In the genomic region with DNA sequence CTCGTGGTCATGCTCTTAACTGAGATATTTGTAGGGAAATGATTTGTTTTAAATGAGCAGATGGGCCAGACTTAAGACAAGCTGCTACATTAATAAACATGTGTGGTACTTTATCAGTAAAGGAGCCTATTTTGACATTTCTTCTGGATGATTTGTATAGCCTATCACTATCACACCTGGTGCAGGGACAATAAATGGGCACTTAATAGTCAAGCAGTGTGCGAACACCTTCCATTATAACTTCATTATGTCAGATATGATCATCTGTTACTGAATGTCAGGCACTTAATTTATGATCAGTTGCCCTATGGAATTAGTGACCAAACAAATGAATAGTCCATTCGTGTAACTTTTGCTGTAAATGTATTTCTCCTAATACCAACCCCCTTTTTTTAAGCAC, we compare ENCODE assay signal across 21 cellular contexts.
A peak's percentile ranks its signal among the peaks of the same experiment; 100 is the strongest.
DNase-seq lines count a peak whose midpoint lies in the region; ATAC-seq and TF ChIP-seq lines count a peak whose summit lies in the region.
"Had no signal": no experiment of that assay in that cellular context is flagged by ENCODE, and none has a peak within 500 bp of the region (broad histone marks: within the 10 kb centered on the region; RNA-seq: fewer than 3 reads in every experiment).

No MANE protein-coding gene starts in this region.

- H3K36me3 ChIP-seq in SK-N-SH (replicated peaks in 1 of 2; ENCODE audit: control insufficient read depth in 1 of 2, insufficient read depth in 2 of 2, low read length in 1 of 2), result no peaks in the 10 kb centered on the region
- H3K36me3 ChIP-seq in upper lobe of right lung, result no peaks in the 10 kb centered on the region
- H3K36me3 ChIP-seq: BE2C had no signal

- TF ChIP-seq EP300 in SK-N-SH (IDR thresholded peaks at IDR 0.05; ENCODE audit: borderline replicate concordance in 1 of 2, low read depth in 1 of 2, low read length in 1 of 2), result peak in 1 of 2 experiments; percentile 72; a peak in 2 of 4 replicates

- POLR2A ChIA-PET in SK-N-SH (lab: Yijun Ruan, JAX), result no interaction called here

- H3K9me2 ChIP-seq in SK-N-SH, result no peaks in the 10 kb centered on the region

- no peak overlapping the region for H3K4me3 Mint-ChIP-seq in stimulated activated naive B cell treated with anti-CD40 and anti-IgM and Interleukin-4, amounts not matched to agents 10 μg/mL and 1 μg/mL and 100 μg/mL, for 72 hours
- H3K4me3 Mint-ChIP-seq: CD4-positive, CD25-positive, alpha-beta regulatory T cell; T-helper 17 cell had no signal

- H3K9ac ChIP-seq in SK-N-SH, result no peak overlapping the region

- ATAC-seq in SK-N-SH treated with all-trans-retinoic acid at 6 μM for 48 hours (no peak), upper lobe of right lung (no peak), GM18861 (IDR thresholded peaks at IDR 0.05; ENCODE audit: unreplicated experiment) (no peak)
- ATAC-seq in stimulated activated naive B cell treated with anti-CD40 and anti-IgM and Interleukin-4, amounts not matched to agents 10 μg/mL and 1 μg/mL and 100 μg/mL, for 72 hours (replicated peaks), result no peak
- ATAC-seq: PC-3, T-helper 17 cell had no signal

- H3K79me2 ChIP-seq in SK-N-SH (ENCODE audit: insufficient read depth), result no peaks in the 10 kb centered on the region

- H3K4me1 ChIP-seq in SK-N-SH (ENCODE audit: control insufficient read depth in 1 of 2, insufficient read depth in 2 of 2, low read depth in 1 of 2, low read length in 1 of 2) (peaks cover 0 to 9% of the 10 kb centered on the region in 2 experiments; a peak in 2 of 4 replicates), upper lobe of right lung (no peaks in the 10 kb centered on the region)
- H3K4me1 ChIP-seq: BE2C had no signal

- H3K4me3 ChIP-seq in SK-N-SH (ENCODE audit: low read depth in 2 of 2, low read length in 1 of 2), result no peak overlapping the region
- no peak overlapping the region for H3K4me3 ChIP-seq in upper lobe of right lung

- no peaks in the 10 kb centered on the region for H3K36me3 Mint-ChIP-seq in stimulated activated naive B cell treated with anti-CD40 and anti-IgM and Interleukin-4, amounts not matched to agents 10 μg/mL and 1 μg/mL and 100 μg/mL, for 72 hours
- H3K36me3 Mint-ChIP-seq: CD4-positive, CD25-positive, alpha-beta regulatory T cell had no signal

- H3K27me3 ChIP-seq in SK-N-SH (ENCODE audit: insufficient read depth) (no peaks in the 10 kb centered on the region), upper lobe of right lung (no peaks in the 10 kb centered on the region)
- H3K27me3 ChIP-seq: BE2C had no signal

- H3K27me3 Mint-ChIP-seq in stimulated activated naive B cell treated with anti-CD40 and anti-IgM and Interleukin-4, amounts not matched to agents 10 μg/mL and 1 μg/mL and 100 μg/mL, for 72 hours, result no peaks in the 10 kb centered on the region
- H3K27me3 Mint-ChIP-seq: CD4-positive, CD25-positive, alpha-beta regulatory T cell; T-helper 17 cell had no signal

- H3K27ac Mint-ChIP-seq in stimulated activated naive B cell treated with anti-CD40 and anti-IgM and Interleukin-4, amounts not matched to agents 10 μg/mL and 1 μg/mL and 100 μg/mL, for 72 hours, result no peak overlapping the region
- H3K27ac Mint-ChIP-seq: CD4-positive, CD25-positive, alpha-beta regulatory T cell; T-helper 17 cell had no signal

- H2AFZ ChIP-seq in SK-N-SH (ENCODE audit: low read depth), result no peak overlapping the region

- H3K9me3 ChIP-seq in SK-N-SH (no peaks in the 10 kb centered on the region), upper lobe of right lung (no peaks in the 10 kb centered on the region)
- H3K9me3 ChIP-seq: BE2C had no signal

- peaks cover 0 to 2% of the 10 kb centered on the region in 2 donors for H3K9me3 Mint-ChIP-seq in stimulated activated naive B cell treated with anti-CD40 and anti-IgM and Interleukin-4, amounts not matched to agents 10 μg/mL and 1 μg/mL and 100 μg/mL, for 72 hours

- TF ChIP-seq RAD21 in SK-N-SH (IDR thresholded peaks at IDR 0.05; ENCODE audit: low read length), result no peak

- H3K4me1 Mint-ChIP-seq in stimulated activated naive B cell treated with anti-CD40 and anti-IgM and Interleukin-4, amounts not matched to agents 10 μg/mL and 1 μg/mL and 100 μg/mL, for 72 hours, result no peaks in the 10 kb centered on the region
- H3K4me1 Mint-ChIP-seq: CD4-positive, CD25-positive, alpha-beta regulatory T cell; T-helper 17 cell had no signal

- no peak for TF ChIP-seq CTCF in SK-N-SH (IDR thresholded peaks at IDR 0.05)
- TF ChIP-seq CTCF in upper lobe of right lung (IDR thresholded peaks at IDR 0.05), result no peak

- peak overlapping the region in 1 of 2 experiments; percentile 39; a peak in 1 of 4 replicates for H3K27ac ChIP-seq in SK-N-SH (ENCODE audit: low read depth in 2 of 2, low read length in 1 of 2)
- H3K27ac ChIP-seq in upper lobe of right lung, result no peak overlapping the region

- CTCF ChIA-PET in SK-N-SH (lab: Yijun Ruan, JAX), result interaction anchor here (1.1 kb wide), 1 partner anchor 10 kb away, joined by 3 read pairs; no protein-coding TSS in a partner anchor

- no peak for DNase-seq in SK-N-SH
- peak; percentile 68 for DNase-seq in NCI-H1694 treated with DMSO at 0.1 percent for 48 hours (lab: John Stamatoyannopoulos, UW)
- DNase-seq in NCI-H748 (lab: John Stamatoyannopoulos, UW; ENCODE audit: unreplicated experiment), result peak; percentile 69
- no peak for DNase-seq in upper lobe of right lung
- no peak for DNase-seq in stimulated activated naive B cell treated with anti-CD40 and anti-IgM and Interleukin-4, amounts not matched to agents 10 μg/mL and 1 μg/mL and 100 μg/mL, for 72 hours
- DNase-seq in activated CD4-positive, alpha-beta T cell treated with anti-CD3 and anti-CD28 coated beads for 48 hours, result no peak
- DNase-seq: BE2C; CD4-positive, CD25-positive, alpha-beta regulatory T cell; COR-L47; DMS153; GDM1; GOT3; MM.1S; NCI-H1092; NCI-H2029; NCI-H510A; PC-3; RPMI8226; T-helper 17 cell had no signal

- intact Hi-C loops in upper lobe of right lung (cut with DNase I), result no loop called here

- H4K20me1 ChIP-seq in SK-N-SH (ENCODE audit: insufficient read depth), result no peaks in the 10 kb centered on the region

- 36% methylated on average over 3 of the region's 3 CpGs for WGBS in SK-N-SH (ENCODE audit: low lambda C conversion rate)

- no peaks in the 10 kb centered on the region for H3F3A ChIP-seq in SK-N-SH (replicated peaks; ENCODE audit: insufficient read depth)

- H3K4me2 ChIP-seq in SK-N-SH, result no peak overlapping the region

TF ChIP-seq in SK-N-SH, 30 proteins besides CTCF, POLR2A, EP300 and RAD21:
- TF ChIP-seq GATA2 (CRISPR knock-in tag; IDR thresholded peaks at IDR 0.05) (peak; percentile 65), TCF12 (IDR thresholded peaks at IDR 0.05) (no peak), MEF2A (IDR thresholded peaks at IDR 0.05; ENCODE audit: borderline replicate concordance, low read depth) (no peak)
TF ChIP-seq in SK-N-SH: peak in this region for 1.

TF ChIP-seq in SK-N-SH treated with all-trans-retinoic acid at 6 μM for 48 hours, 23 proteins besides CTCF, POLR2A, EP300 and RAD21 (continues in another document):
- TF ChIP-seq TOX (CRISPR knock-in tag; IDR thresholded peaks at IDR 0.05; ENCODE audit: borderline replicate concordance), result no peak
- no peak for TF ChIP-seq ARNTL (CRISPR knock-in tag; IDR thresholded peaks at IDR 0.05; ENCODE audit: borderline replicate concordance, low read depth)
- TF ChIP-seq, protein P1, sequence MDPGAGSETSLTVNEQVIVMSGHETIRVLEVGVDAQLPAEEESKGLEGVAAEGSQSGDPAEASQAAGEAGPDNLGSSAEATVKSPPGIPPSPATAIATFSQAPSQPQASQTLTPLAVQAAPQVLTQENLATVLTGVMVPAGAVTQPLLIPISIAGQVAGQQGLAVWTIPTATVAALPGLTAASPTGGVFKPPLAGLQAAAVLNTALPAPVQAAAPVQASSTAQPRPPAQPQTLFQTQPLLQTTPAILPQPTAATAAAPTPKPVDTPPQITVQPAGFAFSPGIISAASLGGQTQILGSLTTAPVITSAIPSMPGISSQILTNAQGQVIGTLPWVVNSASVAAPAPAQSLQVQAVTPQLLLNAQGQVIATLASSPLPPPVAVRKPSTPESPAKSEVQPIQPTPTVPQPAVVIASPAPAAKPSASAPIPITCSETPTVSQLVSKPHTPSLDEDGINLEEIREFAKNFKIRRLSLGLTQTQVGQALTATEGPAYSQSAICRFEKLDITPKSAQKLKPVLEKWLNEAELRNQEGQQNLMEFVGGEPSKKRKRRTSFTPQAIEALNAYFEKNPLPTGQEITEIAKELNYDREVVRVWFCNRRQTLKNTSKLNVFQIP (CRISPR knock-in tag; IDR thresholded peaks at IDR 0.05; ENCODE audit: borderline replicate concordance, low read depth), result no peak
- TF ChIP-seq, protein P2, sequence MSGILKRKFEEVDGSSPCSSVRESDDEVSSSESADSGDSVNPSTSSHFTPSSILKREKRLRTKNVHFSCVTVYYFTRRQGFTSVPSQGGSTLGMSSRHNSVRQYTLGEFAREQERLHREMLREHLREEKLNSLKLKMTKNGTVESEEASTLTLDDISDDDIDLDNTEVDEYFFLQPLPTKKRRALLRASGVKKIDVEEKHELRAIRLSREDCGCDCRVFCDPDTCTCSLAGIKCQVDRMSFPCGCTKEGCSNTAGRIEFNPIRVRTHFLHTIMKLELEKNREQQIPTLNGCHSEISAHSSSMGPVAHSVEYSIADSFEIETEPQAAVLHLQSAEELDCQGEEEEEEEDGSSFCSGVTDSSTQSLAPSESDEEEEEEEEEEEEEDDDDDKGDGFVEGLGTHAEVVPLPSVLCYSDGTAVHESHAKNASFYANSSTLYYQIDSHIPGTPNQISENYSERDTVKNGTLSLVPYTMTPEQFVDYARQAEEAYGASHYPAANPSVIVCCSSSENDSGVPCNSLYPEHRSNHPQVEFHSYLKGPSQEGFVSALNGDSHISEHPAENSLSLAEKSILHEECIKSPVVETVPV (CRISPR knock-in tag; IDR thresholded peaks at IDR 0.05), result no peak
- TF ChIP-seq ZFP30 (CRISPR knock-in tag; IDR thresholded peaks at IDR 0.05), result no peak
- no peak for TF ChIP-seq ZFP3 (CRISPR knock-in tag; IDR thresholded peaks at IDR 0.05)
- TF ChIP-seq ZNF8 (CRISPR knock-in tag; IDR thresholded peaks at IDR 0.05), result no peak
- no peak for TF ChIP-seq BACH2 (CRISPR knock-in tag; IDR thresholded peaks at IDR 0.05; ENCODE audit: borderline replicate concordance)
- no peak for TF ChIP-seq ZNF565 (CRISPR knock-in tag; conservative IDR thresholded peaks at IDR 0.05; ENCODE audit: low read depth)
- TF ChIP-seq OSR1 (CRISPR knock-in tag; IDR thresholded peaks at IDR 0.05), result no peak
- no peak for TF ChIP-seq SNAI2 (CRISPR knock-in tag; IDR thresholded peaks at IDR 0.05)
- TF ChIP-seq ESRRG (CRISPR knock-in tag; IDR thresholded peaks at IDR 0.05), result no peak
- no peak for TF ChIP-seq TCF4 (CRISPR knock-in tag; IDR thresholded peaks at IDR 0.05; ENCODE audit: borderline replicate concordance)
- no peak for TF ChIP-seq CSDC2 (CRISPR knock-in tag; IDR thresholded peaks at IDR 0.05)

Comparison
In these comparisons a context has a peak if more than half of its experiments do, and no peak if none do; other contexts are left out.
1. DNase-seq: peak in NCI-H1694 treated with DMSO at 0.1 percent for 48 hours (single experiment) and NCI-H748 (single experiment); none in SK-N-SH (single experiment), upper lobe of right lung (single experiment), stimulated activated naive B cell treated with anti-CD40 and anti-IgM and Interleukin-4, amounts not matched to agents 10 μg/mL and 1 μg/mL and 100 μg/mL, for 72 hours (single experiment) and activated CD4-positive, alpha-beta T cell treated with anti-CD3 and anti-CD28 coated beads for 48 hours (single experiment).